8 cellular contexts compared by ENCODE assay signal in genomic region chr19:39030854-39031367, GRCh38. TPM values are rescaled to one million over a fixed set of nuclear protein-coding genes. Genes with fewer than 3 reads are reported as not detected.
DNase-seq lines count a peak whose midpoint lies in the region; ATAC-seq and TF ChIP-seq lines count a peak whose summit lies in the region.

No MANE protein-coding gene starts in this region.

- H3K4me1 ChIP-seq in ascending aorta (peaks cover 0 to 7% of the 10 kb centered on the region in 2 donors), liver (ENCODE audit: control insufficient read depth in 4 of 4, insufficient read depth in 4 of 4, low read length in 3 of 4) (peaks cover 4 to 33% (median 16%) of the 10 kb centered on the region in 4 donors), tibial artery (peaks cover 0 to 28% (median 19%) of the 10 kb centered on the region in 4 donors)

- peak overlapping the region; percentile 67 for H3K4me3 Mint-ChIP-seq in activated T-cell treated with anti-CD3 and anti-CD28 coated beads, Interleukin-2, amount 50 U/mL, for 4 hours

- intact Hi-C loops in ascending aorta (cut with DNase I), result loop anchor here (2.0 to 5.0 kb wide), 2 partner anchors 56 to 69 kb away; partner anchors contain the start of gene FBXO17
- intact Hi-C loops in tibial artery (cut with DNase I; ENCODE audit: low total_unique reads), result no loop called here

- no peaks in the 10 kb centered on the region for H3K36me3 Mint-ChIP-seq in activated T-cell treated with anti-CD3 and anti-CD28 coated beads, Interleukin-2, amount 50 U/mL, for 4 hours (ENCODE audit: insufficient read depth)

- no peak for DNase-seq in activated T-cell treated with anti-CD3 and anti-CD28 coated beads, Interleukin-2, amount 50 U/mL, for 4 hours
- no peak for DNase-seq in activated T-cell treated with anti-CD3 and anti-CD28 coated beads, Interleukin-2, amount 50 U/mL, for 1 hour
- DNase-seq in ascending aorta (ENCODE audit: low spot score in 2 of 2) (no peak), tibial artery (no peak), NCI-H526 (lab: John Stamatoyannopoulos, UW) (no peak), iPS-NIHi11 (ENCODE audit: low spot score) (no peak)

- H3K36me3 ChIP-seq in ascending aorta (peaks cover 6 to 17% of the 10 kb centered on the region in 2 donors), liver (ENCODE audit: control insufficient read depth in 4 of 4, insufficient read depth in 3 of 4, low read depth in 1 of 4, low read length in 3 of 4) (peaks cover 0 to 2% (median 0%) of the 10 kb centered on the region in 4 donors), tibial artery (peaks cover 0 to 22% (median 15%) of the 10 kb centered on the region in 3 donors)

- no peak for ATAC-seq in activated T-cell treated with anti-CD3 and anti-CD28 coated beads, Interleukin-2, amount 50 U/mL, for 4 hours
- ATAC-seq in GM19023 (IDR thresholded peaks at IDR 0.05; ENCODE audit: unreplicated experiment), result no peak

- peak in 1 of 2 donors; percentile 5 for TF ChIP-seq RAD21 in liver (IDR thresholded peaks at IDR 0.05)

- H3K27me3 ChIP-seq in ascending aorta, result no peaks in the 10 kb centered on the region
- no peaks in the 10 kb centered on the region for H3K27me3 ChIP-seq in liver (ENCODE audit: control insufficient read depth in 4 of 4, insufficient read depth in 4 of 4, low read length in 3 of 4)
- no peaks in the 10 kb centered on the region for H3K27me3 ChIP-seq in tibial artery

- peaks cover 11% of the 10 kb centered on the region for H3K4me1 Mint-ChIP-seq in activated T-cell treated with anti-CD3 and anti-CD28 coated beads, Interleukin-2, amount 50 U/mL, for 4 hours (ENCODE audit: low read depth)

- 8% methylated on average over 11 of the region's 11 CpGs for WGBS in liver

- H3K9me3 ChIP-seq in ascending aorta (no peaks in the 10 kb centered on the region), liver (ENCODE audit: control insufficient read depth in 4 of 4, low read length in 3 of 4) (no peaks in the 10 kb centered on the region), tibial artery (no peaks in the 10 kb centered on the region)

- H3K27me3 Mint-ChIP-seq in activated T-cell treated with anti-CD3 and anti-CD28 coated beads, Interleukin-2, amount 50 U/mL, for 4 hours (ENCODE audit: low read depth), result peaks cover 3% of the 10 kb centered on the region

- no peak for TF ChIP-seq CTCF in ascending aorta (IDR thresholded peaks at IDR 0.05)
- TF ChIP-seq CTCF in liver (IDR thresholded peaks at IDR 0.05; ENCODE audit: low read depth, low read length, missing input control), result no peak
- TF ChIP-seq CTCF in tibial artery (IDR thresholded peaks at IDR 0.05), result no peak

- H3K4me3 ChIP-seq in ascending aorta, result peak overlapping the region; percentile 62 to 78
- peak overlapping the region in 2 of 3 donors; percentile 32 to 80 for H3K4me3 ChIP-seq in liver (ENCODE audit: low read depth in 1 of 3, low read length in 3 of 3)
- peak overlapping the region; percentile 56 to 84 for H3K4me3 ChIP-seq in tibial artery

- peak overlapping the region; percentile 24 to 50 for H3K9ac ChIP-seq in liver (ENCODE audit: low read depth in 1 of 2, low read length in 2 of 2)

- no peaks in the 10 kb centered on the region for H3K9me3 Mint-ChIP-seq in activated T-cell treated with anti-CD3 and anti-CD28 coated beads, Interleukin-2, amount 50 U/mL, for 4 hours

- H3K27ac ChIP-seq in ascending aorta, result peak overlapping the region; percentile 16 to 78
- peak overlapping the region; percentile 63 to 90 for H3K27ac ChIP-seq in liver (ENCODE audit: low read depth in 1 of 2, low read length in 2 of 2)
- H3K27ac ChIP-seq in tibial artery, result peak overlapping the region in 1 of 2 donors; percentile 72

TF ChIP-seq in liver, 16 proteins besides CTCF, POLR2A, EP300 and RAD21:
- TF ChIP-seq TAF1 (conservative IDR thresholded peaks at IDR 0.05), result peak; percentile 34
- TF ChIP-seq FOXA2 (IDR thresholded peaks at IDR 0.05), result no peak
- TF ChIP-seq RXRA (IDR thresholded peaks at IDR 0.05), result peak; percentile 43 to 64
- TF ChIP-seq HNF4A (conservative IDR thresholded peaks at IDR 0.05), result peak; percentile 15 to 55
- peak; percentile 54 for TF ChIP-seq YY1 (IDR thresholded peaks at IDR 0.05)

RNA-seq across cellular contexts. Expression of gene FBXO27, which starts 1.4 kb away (rescaled TPM):
- total RNA-seq in activated T-cell treated with anti-CD3 and anti-CD28 coated beads, Interleukin-2, amount 50 U/mL, for 4 hours, result under 1 TPM; 0.18 to 0.63 (median 0.20) TPM
- total RNA-seq in ascending aorta (144 TPM), liver (1 to 10 TPM; 3.1 to 4.3 TPM)
- 1 to 10 TPM; 2.1 to 5.0 TPM for polyA plus RNA-seq in liver

RNA-seq across cellular contexts. Expression of gene ACP7, which starts 53.3 kb away (rescaled TPM):
- total RNA-seq in activated T-cell treated with anti-CD3 and anti-CD28 coated beads, Interleukin-2, amount 50 U/mL, for 4 hours, result under 1 TPM in 1 of 3 donors, not detected in 2; 0.20 TPM
- not detected for total RNA-seq in ascending aorta
- under 1 TPM in 1 of 2 donors, not detected in 1; 0.05 TPM for total RNA-seq in liver
- not detected for polyA plus RNA-seq in liver

RNA-seq across cellular contexts. Expression of gene FBXO17, which starts 55.4 kb away (rescaled TPM):
- under 1 TPM; 0.10 to 0.29 (median 0.14) TPM for total RNA-seq in activated T-cell treated with anti-CD3 and anti-CD28 coated beads, Interleukin-2, amount 50 U/mL, for 4 hours
- total RNA-seq in ascending aorta, result 47.4 TPM
- 10 to 100 TPM; 21.3 to 31.9 TPM for total RNA-seq in liver
- polyA plus RNA-seq in liver, result 10 to 100 TPM; 19.7 to 25.6 TPM

Comparison
In these comparisons a context has a peak if more than half of its experiments do, and no peak if none do; other contexts are left out.
1. RNA of gene FBXO27, which starts 1.4 kb away (total RNA-seq): 144 TPM in ascending aorta (single experiment); 3.1 to 4.3 TPM in liver and 0.18 to 0.63 TPM in activated T-cell treated with anti-CD3 and anti-CD28 coated beads, Interleukin-2, amount 50 U/mL, for 4 hours; every median in the first group is over 10 times any median in the second.
2. RNA of gene FBXO17, which starts 55.4 kb away (total RNA-seq): 47.4 TPM in ascending aorta (single experiment) and 21.3 to 31.9 TPM in liver; 0.10 to 0.29 TPM in activated T-cell treated with anti-CD3 and anti-CD28 coated beads, Interleukin-2, amount 50 U/mL, for 4 hours; every median in the first group is over 10 times any median in the second.
3. Peak in every context shown above with its lines, with median percentiles within 50 percentile points of each other: H3K4me3 ChIP-seq.